ENCODE assay signal across 9 cellular contexts in genomic region chr10:21172774-21173432, GRCh38.
DNase-seq lines count a peak whose midpoint lies in the region; ATAC-seq, FAIRE-seq and TF ChIP-seq lines count a peak whose summit lies in the region.
"Had no signal": no experiment of that assay in that cellular context is flagged by ENCODE, and none has a peak within 500 bp of the region (broad histone marks: within the 10 kb centered on the region; RNA-seq: fewer than 3 reads in every experiment).

No MANE protein-coding gene starts in this region.

- no peak for ATAC-seq in stimulated activated naive B cell treated with anti-CD40 and anti-IgM and Interleukin-4, amounts not matched to agents 10 μg/mL and 1 μg/mL and 100 μg/mL, for 72 hours (replicated peaks)
- no peak for ATAC-seq in GM18520 (IDR thresholded peaks at IDR 0.05; ENCODE audit: unreplicated experiment)

- peak overlapping the region; percentile 94 for H3K4me3 ChIP-seq in bronchial epithelial cell (ENCODE audit: low read depth, low read length)
- H3K4me3 ChIP-seq in thymus (ENCODE audit: low read length): peak overlapping the region; percentile 36

- H3K4me1 ChIP-seq in thymus (ENCODE audit: control insufficient read depth, insufficient read depth, low read length): no peaks in the 10 kb centered on the region

- peaks cover 48 to 64% of the 10 kb centered on the region in 2 donors for H3K27me3 Mint-ChIP-seq in stimulated activated naive B cell treated with anti-CD40 and anti-IgM and Interleukin-4, amounts not matched to agents 10 μg/mL and 1 μg/mL and 100 μg/mL, for 72 hours

- no peak for FAIRE-seq in bronchial epithelial cell (lab: Jason Lieb, UNC)

- H3K27ac ChIP-seq in thymus (ENCODE audit: low read depth): no peak overlapping the region

- peaks cover 4% of the 10 kb centered on the region for H3K36me3 ChIP-seq in bronchial epithelial cell (ENCODE audit: control insufficient read depth, insufficient read depth, low read length)
- H3K36me3 ChIP-seq in thymus (ENCODE audit: control insufficient read depth, insufficient read depth): no peaks in the 10 kb centered on the region

- DNase-seq in NCI-H1417 (lab: John Stamatoyannopoulos, UW) (peak in 2 of 3 experiments; percentile 66 to 75), NCI-H1417 treated with DMSO at 0.1 percent for 48 hours (lab: John Stamatoyannopoulos, UW) (no peak), bronchial epithelial cell (ENCODE audit: low read depth) (no peak), left kidney (ENCODE audit: low read depth, low spot score) (peak; percentile 84), T1000 (lab: John Stamatoyannopoulos, UW) (no peak)
- DNase-seq in stimulated activated naive B cell treated with anti-CD40 and anti-IgM and Interleukin-4, amounts not matched to agents 10 μg/mL and 1 μg/mL and 100 μg/mL, for 72 hours: no peak

- 5% methylated on average over 36 of the region's 36 CpGs for WGBS in thymus

- H3K36me3 Mint-ChIP-seq in stimulated activated naive B cell treated with anti-CD40 and anti-IgM and Interleukin-4, amounts not matched to agents 10 μg/mL and 1 μg/mL and 100 μg/mL, for 72 hours: peaks cover 0 to 2% of the 10 kb centered on the region in 2 donors

- no peak overlapping the region for H3K4me3 Mint-ChIP-seq in stimulated activated naive B cell treated with anti-CD40 and anti-IgM and Interleukin-4, amounts not matched to agents 10 μg/mL and 1 μg/mL and 100 μg/mL, for 72 hours

- no peaks in the 10 kb centered on the region for H3K9me3 Mint-ChIP-seq in stimulated activated naive B cell treated with anti-CD40 and anti-IgM and Interleukin-4, amounts not matched to agents 10 μg/mL and 1 μg/mL and 100 μg/mL, for 72 hours

- H3K9me3 ChIP-seq in thymus (ENCODE audit: control insufficient read depth): no peaks in the 10 kb centered on the region

- no peak overlapping the region for H3K27ac Mint-ChIP-seq in stimulated activated naive B cell treated with anti-CD40 and anti-IgM and Interleukin-4, amounts not matched to agents 10 μg/mL and 1 μg/mL and 100 μg/mL, for 72 hours
- H3K27ac Mint-ChIP-seq: B cell had no signal

- no peak for TF ChIP-seq CTCF in bronchial epithelial cell (IDR thresholded peaks at IDR 0.05; ENCODE audit: insufficient read depth, low read length, severe bottlenecking)

- H3K27me3 ChIP-seq in bronchial epithelial cell (ENCODE audit: control insufficient read depth, insufficient read depth, low read length): no peaks in the 10 kb centered on the region
- H3K27me3 ChIP-seq in thymus (ENCODE audit: control insufficient read depth, insufficient read depth): peaks cover 42% of the 10 kb centered on the region

- H3K4me1 Mint-ChIP-seq in stimulated activated naive B cell treated with anti-CD40 and anti-IgM and Interleukin-4, amounts not matched to agents 10 μg/mL and 1 μg/mL and 100 μg/mL, for 72 hours: peaks cover 4 to 18% of the 10 kb centered on the region in 2 donors

Comparison
In these comparisons a context has a peak if more than half of its experiments do, and no peak if none do; other contexts are left out.
1. DNase-seq: peak in NCI-H1417 (2 of 3) and left kidney (single experiment); none in NCI-H1417 treated with DMSO at 0.1 percent for 48 hours (single experiment), bronchial epithelial cell (single experiment), stimulated activated naive B cell treated with anti-CD40 and anti-IgM and Interleukin-4, amounts not matched to agents 10 μg/mL and 1 μg/mL and 100 μg/mL, for 72 hours (single experiment) and T1000 (single experiment).